In the genomic region with DNA sequence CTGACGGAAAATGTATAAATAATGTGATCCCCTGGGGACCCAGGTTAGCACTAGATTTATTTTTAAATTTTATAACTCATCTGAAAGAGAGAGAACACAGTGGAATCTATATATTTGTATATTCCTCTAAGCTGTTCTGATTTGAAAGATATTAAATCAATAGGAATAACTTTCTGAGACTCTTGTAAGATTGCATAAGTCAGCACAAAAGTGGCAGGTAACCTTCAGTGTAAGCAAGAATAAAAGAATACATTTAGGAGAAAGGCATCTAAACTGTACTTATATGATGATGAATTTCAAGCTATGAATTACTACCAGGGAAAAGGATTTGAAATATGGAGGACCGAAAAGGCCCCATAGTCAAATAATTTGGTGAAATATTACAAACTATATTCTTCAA, we compare ENCODE assay signal across 22 cellular contexts.
"Had no signal": no experiment of that assay in that cellular context is flagged by ENCODE, and none has a peak within 500 bp of the region (broad histone marks: within the 10 kb centered on the region; RNA-seq: fewer than 3 reads in every experiment).

No MANE protein-coding gene starts in this region.

- ATAC-seq: effector memory CD8-positive, alpha-beta T cell; gastrocnemius medialis; heart right ventricle; left cardiac atrium; left lung; left ventricle myocardium superior; lower lobe of right lung; mucosa of descending colon had no signal

- H3K27me3 ChIP-seq: colonic mucosa, gastrocnemius medialis, left lung had no signal

- H3K27ac ChIP-seq: colonic mucosa, epithelial cell of prostate, esophagus squamous epithelium, gastrocnemius medialis, heart right ventricle, left lung, lower lobe of right lung had no signal

- H3K4me1 ChIP-seq: colonic mucosa, gastrocnemius medialis had no signal

- H3K4me3 ChIP-seq: colonic mucosa, esophagus squamous epithelium, gastrocnemius medialis, heart right ventricle, left lung, lower lobe of right lung, mucosa of descending colon had no signal

- H3K27me3 Mint-ChIP-seq: dendritic cell treated with granulocyte-macrophage colony-stimulating factor and Interleukin-4, amounts not matched to agents 40 ng/mL and 50 ng/mL, for 4 days had no signal

- H3K9me3 ChIP-seq: colonic mucosa, esophagus squamous epithelium, gastrocnemius medialis, left lung, lower lobe of right lung had no signal

- H3K36me3 Mint-ChIP-seq: mesothelial cell of epicardium had no signal

- H3K4me1 Mint-ChIP-seq: endodermal cell, mesothelial cell of epicardium had no signal

- H3K36me3 ChIP-seq: colonic mucosa, esophagus squamous epithelium, gastrocnemius medialis had no signal

- H3K27ac Mint-ChIP-seq: dendritic cell treated with granulocyte-macrophage colony-stimulating factor and Interleukin-4, amounts not matched to agents 40 ng/mL and 50 ng/mL, for 4 days; effector memory CD8-positive, alpha-beta T cell; endodermal cell; mesothelial cell of epicardium had no signal

- DNase-seq: colonic mucosa; cortex of kidney; effector CD8-positive, alpha-beta T cell; effector memory CD8-positive, alpha-beta T cell; endodermal cell; erythroblast; esophagus squamous epithelium; foreskin fibroblast; foreskin melanocyte; gastrocnemius medialis; glutamatergic neuron; heart right ventricle; hippocampal formation; left cardiac atrium; left lung; left ventricle myocardium superior; lower lobe of right lung; mesenchymal stem cell; mucosa of descending colon had no signal

- H3K4me3 Mint-ChIP-seq: dendritic cell treated with granulocyte-macrophage colony-stimulating factor and Interleukin-4, amounts not matched to agents 40 ng/mL and 50 ng/mL, for 4 days; effector memory CD8-positive, alpha-beta T cell; endodermal cell; mesothelial cell of epicardium had no signal
